2 cellular contexts compared by ENCODE assay signal in the genomic region with DNA sequence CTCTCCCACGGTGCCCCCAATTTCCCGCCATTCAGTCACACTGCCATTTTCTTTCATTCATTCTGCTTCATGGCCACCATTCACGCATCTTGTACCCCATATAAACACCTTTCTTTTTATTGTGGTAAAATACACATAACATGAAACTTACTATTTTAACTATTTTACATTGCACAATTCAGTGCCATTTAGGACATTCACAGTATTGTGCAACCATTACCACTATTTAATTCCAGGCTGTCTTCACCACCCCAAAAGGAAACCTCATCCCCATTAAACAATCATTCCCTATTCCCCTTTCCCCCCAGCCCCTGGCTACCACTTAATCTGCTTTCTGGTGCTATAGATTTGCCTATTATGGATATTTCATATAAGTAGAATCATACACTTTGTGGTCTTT.
TF ChIP-seq lines count a peak whose summit lies in the region.

No MANE protein-coding gene starts in this region.

TF ChIP-seq in IMR-90, 13 proteins besides CTCF, POLR2A, EP300 and RAD21:
- peak; percentile 73 for TF ChIP-seq CEBPB (IDR thresholded peaks at IDR 0.05; ENCODE audit: low read depth, low read length)
- TF ChIP-seq SMC3 (IDR thresholded peaks at IDR 0.05; ENCODE audit: low read depth, low read length): no peak
TF ChIP-seq in IMR-90: peak in this region for 1.

TF ChIP-seq in SK-N-SH, 30 proteins besides CTCF, POLR2A, EP300 and RAD21:
- no peak for TF ChIP-seq ELF1 (IDR thresholded peaks at IDR 0.05)
- no peak for TF ChIP-seq FOSL2 (IDR thresholded peaks at IDR 0.05; ENCODE audit: borderline replicate concordance, low read depth)
- no peak for TF ChIP-seq TAF1 (IDR thresholded peaks at IDR 0.05; ENCODE audit: borderline replicate concordance, low read depth, low read length)
- no peak for TF ChIP-seq RXRA (IDR thresholded peaks at IDR 0.05; ENCODE audit: borderline replicate concordance, low read depth)
TF ChIP-seq in SK-N-SH: peak in this region for 0.
